22 cellular contexts compared by ENCODE assay signal in genomic region chr2:206939340-206939739, GRCh38. TPM values are rescaled to one million over a fixed set of nuclear protein-coding genes. Genes with fewer than 3 reads are reported as not detected.
A peak's percentile ranks its signal among the peaks of the same experiment; 100 is the strongest.
DNase-seq lines count a peak whose midpoint lies in the region; ATAC-seq and TF ChIP-seq lines count a peak whose summit lies in the region.
"Had no signal": no experiment of that assay in that cellular context is flagged by ENCODE, and none has a peak within 500 bp of the region (broad histone marks: within the 10 kb centered on the region; RNA-seq: fewer than 3 reads in every experiment).

CPO (plus strand) TSS chr2:206939518; CDS start chr2:206939600, 82 bp downstream.

- no peaks in the 10 kb centered on the region for H3K27me3 ChIP-seq in dorsolateral prefrontal cortex
- H3K27me3 ChIP-seq: BE2C; BLaER1 treated with 17β-estradiol and CSF1 and Interleukin-3, amounts not matched to agents 10 nM and 100 nM had no signal

- no peak within 1 kb of the TSS for H3K4me3 ChIP-seq in dorsolateral prefrontal cortex
- H3K4me3 ChIP-seq: A549; BLaER1 treated with 17β-estradiol and CSF1 and Interleukin-3, amounts not matched to agents 10 nM and 100 nM; GM23338 had no signal

- no peak for ATAC-seq in GM21619 (IDR thresholded peaks at IDR 0.05; ENCODE audit: unreplicated experiment)
- ATAC-seq: A549, GM23338, HCT116 had no signal

- no peak within 1 kb of the TSS for H3K4me3 Mint-ChIP-seq in nephron progenitor cell
- H3K4me3 Mint-ChIP-seq: CD14-positive monocyte; CD4-positive, alpha-beta T cell; CD8-positive, alpha-beta memory T cell; GM23338; H9 had no signal

- DNase-seq in DMS79 treated with DMSO at 0.1 percent for 48 hours (lab: John Stamatoyannopoulos, UW): peak; percentile 32
- DNase-seq in amniotic epithelial cell (ENCODE audit: low read depth): peak; percentile 37
- DNase-seq in nephron progenitor cell: no peak
- no peak for DNase-seq in SW 1271 (lab: John Stamatoyannopoulos, UW)
- DNase-seq in dorsolateral prefrontal cortex: no peak
- no peak for DNase-seq in NCI-H2196 (lab: John Stamatoyannopoulos, UW; ENCODE audit: unreplicated experiment)
- DNase-seq: 8988T; ACHN; AML-193; BE2C; CD4-positive, alpha-beta T cell; CD8-positive, alpha-beta memory T cell; DMS 273 treated with DMSO at 0.1 percent for 48 hours; DND-41; H9 had no signal

- H3K4me1 Mint-ChIP-seq in nephron progenitor cell: peaks cover 5% of the 10 kb centered on the region
- H3K4me1 Mint-ChIP-seq: CD8-positive, alpha-beta memory T cell had no signal

- no peak within 1 kb of the TSS for H3K27ac ChIP-seq in dorsolateral prefrontal cortex
- H3K27ac ChIP-seq: A549 had no signal

- no peaks in the 10 kb centered on the region for H3K9me3 Mint-ChIP-seq in nephron progenitor cell
- H3K9me3 Mint-ChIP-seq: CD4-positive, alpha-beta T cell; GM23338; H9 had no signal

- H3K27me3 Mint-ChIP-seq in nephron progenitor cell (ENCODE audit: low read depth, poor library complexity): no peaks in the 10 kb centered on the region
- H3K27me3 Mint-ChIP-seq: CD4-positive, alpha-beta T cell had no signal

- no peak for TF ChIP-seq CTCF in nephron progenitor cell (IDR thresholded peaks at IDR 0.05)
- TF ChIP-seq CTCF in dorsolateral prefrontal cortex (IDR thresholded peaks at IDR 0.05 in 54 of 56, conservative IDR thresholded peaks at IDR 0.05 in 2 of 56; ENCODE audit: low read depth in 1 of 56, partially characterized antibody in 56 of 56): no peak

- intact Hi-C loops in dorsolateral prefrontal cortex (cut with DNase I): no loop called here

- H3K27ac Mint-ChIP-seq in nephron progenitor cell: peak within 1 kb of the TSS; percentile 18
- H3K27ac Mint-ChIP-seq: CD14-positive monocyte; CD4-positive, alpha-beta T cell; CD8-positive, alpha-beta memory T cell; GM23338; H9 had no signal

- no peaks in the 10 kb centered on the region for H3K36me3 Mint-ChIP-seq in nephron progenitor cell (ENCODE audit: low read depth)
- H3K36me3 Mint-ChIP-seq: CD14-positive monocyte had no signal

RNA-seq across cellular contexts. Expression of gene CPO, which starts in this region (rescaled TPM):
- 1 to 10 TPM in 116 of 120 experiments, under 1 TPM in 3, not detected in 1; 0.82 to 6.2 (median 2.3) TPM for total RNA-seq in dorsolateral prefrontal cortex
- total RNA-seq: CD4-positive, alpha-beta T cell; H4 had no signal

Comparison
In these comparisons a context has a peak if more than half of its experiments do, and no peak if none do; other contexts are left out.
1. DNase-seq: peak in DMS79 treated with DMSO at 0.1 percent for 48 hours (single experiment) and amniotic epithelial cell (single experiment); none in nephron progenitor cell (single experiment), SW 1271 (0 of 2), dorsolateral prefrontal cortex (0 of 10) and NCI-H2196 (single experiment).